1 cellular context compared by ENCODE assay signal in genomic region chr13:111857846-111858560, GRCh38.
A peak's percentile ranks its signal among the peaks of the same experiment; 100 is the strongest.
TF ChIP-seq lines count a peak whose summit lies in the region.

No MANE protein-coding gene starts in this region.

TF ChIP-seq in K562, 482 proteins besides CTCF, POLR2A, EP300 and RAD21 (continued from another document):
- TF ChIP-seq ZBTB40 (IDR thresholded peaks at IDR 0.05) (peak; percentile 51; the same call in 1 of the 2 replicates), ZBTB40 (CRISPR knock-in tag; IDR thresholded peaks at IDR 0.05) (no peak), ZFP36 (IDR thresholded peaks at IDR 0.05; ENCODE audit: low read depth, low read length, partially characterized antibody) (no peak), CBX8 (IDR thresholded peaks at IDR 0.05; ENCODE audit: borderline replicate concordance, extremely low read depth, low read depth, low read length, poor library complexity, severe bottlenecking) (no peak), BRF1 (IDR thresholded peaks at IDR 0.05; ENCODE audit: borderline replicate concordance, extremely low read depth, insufficient read length) (no peak), ZNF174 (CRISPR knock-in tag; IDR thresholded peaks at IDR 0.05) (no peak), CHD4 (IDR thresholded peaks at IDR 0.05; ENCODE audit: insufficient read depth, insufficient replicate concordance, low read depth, low read length, poor library complexity, severe bottlenecking) (no peak), CREM (IDR thresholded peaks at IDR 0.05; ENCODE audit: low read depth) (0 out of 2 replicates have a peak, but pooled peaks have one; percentile 34), ZZZ3 (IDR thresholded peaks at IDR 0.05) (no peak)
- TF ChIP-seq, protein P1, sequence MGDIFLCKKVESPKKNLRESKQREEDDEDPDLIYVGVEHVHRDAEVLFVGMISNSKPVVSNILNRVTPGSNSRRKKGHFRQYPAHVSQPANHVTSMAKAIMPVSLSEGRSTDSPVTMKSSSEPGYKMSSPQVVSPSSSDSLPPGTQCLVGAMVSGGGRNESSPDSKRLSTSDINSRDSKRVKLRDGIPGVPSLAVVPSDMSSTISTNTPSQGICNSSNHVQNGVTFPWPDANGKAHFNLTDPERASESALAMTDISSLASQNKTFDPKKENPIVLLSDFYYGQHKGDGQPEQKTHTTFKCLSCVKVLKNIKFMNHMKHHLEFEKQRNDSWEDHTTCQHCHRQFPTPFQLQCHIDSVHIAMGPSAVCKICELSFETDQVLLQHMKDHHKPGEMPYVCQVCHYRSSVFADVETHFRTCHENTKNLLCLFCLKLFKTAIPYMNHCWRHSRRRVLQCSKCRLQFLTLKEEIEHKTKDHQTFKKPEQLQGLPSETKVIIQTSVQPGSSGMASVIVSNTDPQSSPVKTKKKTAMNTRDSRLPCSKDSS (IDR thresholded peaks at IDR 0.05; ENCODE audit: low read depth, partially characterized antibody) = no peak
- TF ChIP-seq, protein P2, sequence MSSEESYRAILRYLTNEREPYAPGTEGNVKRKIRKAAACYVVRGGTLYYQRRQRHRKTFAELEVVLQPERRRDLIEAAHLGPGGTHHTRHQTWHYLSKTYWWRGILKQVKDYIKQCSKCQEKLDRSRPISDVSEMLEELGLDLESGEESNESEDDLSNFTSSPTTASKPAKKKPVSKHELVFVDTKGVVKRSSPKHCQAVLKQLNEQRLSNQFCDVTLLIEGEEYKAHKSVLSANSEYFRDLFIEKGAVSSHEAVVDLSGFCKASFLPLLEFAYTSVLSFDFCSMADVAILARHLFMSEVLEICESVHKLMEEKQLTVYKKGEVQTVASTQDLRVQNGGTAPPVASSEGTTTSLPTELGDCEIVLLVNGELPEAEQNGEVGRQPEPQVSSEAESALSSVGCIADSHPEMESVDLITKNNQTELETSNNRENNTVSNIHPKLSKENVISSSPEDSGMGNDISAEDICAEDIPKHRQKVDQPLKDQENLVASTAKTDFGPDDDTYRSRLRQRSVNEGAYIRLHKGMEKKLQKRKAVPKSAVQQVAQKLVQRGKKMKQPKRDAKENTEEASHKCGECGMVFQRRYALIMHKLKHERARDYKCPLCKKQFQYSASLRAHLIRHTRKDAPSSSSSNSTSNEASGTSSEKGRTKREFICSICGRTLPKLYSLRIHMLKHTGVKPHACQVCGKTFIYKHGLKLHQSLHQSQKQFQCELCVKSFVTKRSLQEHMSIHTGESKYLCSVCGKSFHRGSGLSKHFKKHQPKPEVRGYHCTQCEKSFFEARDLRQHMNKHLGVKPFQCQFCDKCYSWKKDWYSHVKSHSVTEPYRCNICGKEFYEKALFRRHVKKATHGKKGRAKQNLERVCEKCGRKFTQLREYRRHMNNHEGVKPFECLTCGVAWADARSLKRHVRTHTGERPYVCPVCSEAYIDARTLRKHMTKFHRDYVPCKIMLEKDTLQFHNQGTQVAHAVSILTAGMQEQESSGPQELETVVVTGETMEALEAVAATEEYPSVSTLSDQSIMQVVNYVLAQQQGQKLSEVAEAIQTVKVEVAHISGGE (CRISPR knock-in tag; IDR thresholded peaks at IDR 0.05) = peak in 2 of 3 experiments; percentile 28 to 66; a peak in 2 of 6 replicates
